Comparison of ENCODE assay signal across 23 cellular contexts in the genomic region with DNA sequence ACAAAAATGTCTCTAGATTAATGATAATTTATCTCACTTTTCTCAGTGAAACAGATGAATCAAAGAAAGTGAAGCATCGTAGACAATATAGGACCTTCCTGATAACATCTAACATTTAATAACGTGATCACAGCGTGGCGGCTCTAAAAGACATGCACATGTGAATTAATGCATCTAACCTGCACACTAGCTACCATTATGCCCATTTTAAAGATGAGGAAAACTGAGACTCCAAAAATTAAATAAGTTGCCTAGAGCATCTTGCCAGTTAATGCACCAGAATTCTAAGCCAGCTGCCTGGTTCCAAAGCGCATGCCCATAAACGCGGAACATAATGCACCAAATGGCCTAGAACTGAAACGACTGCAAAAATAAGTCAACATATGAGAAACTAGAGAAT. TPM values are rescaled to one million over a fixed set of nuclear protein-coding genes. Genes with fewer than 3 reads are reported as not detected.
"Had no signal": no experiment of that assay in that cellular context is flagged by ENCODE, and none has a peak within 500 bp of the region (broad histone marks: within the 10 kb centered on the region; RNA-seq: fewer than 3 reads in every experiment).

No MANE protein-coding gene starts in this region.

- H3K4me3 ChIP-seq: esophagus squamous epithelium, hepatocyte, left lung, skin epidermis, testis had no signal

- H3K36me3 ChIP-seq: brain microvascular endothelial cell, esophagus squamous epithelium, left lung had no signal

- H3K9me3 ChIP-seq: esophagus squamous epithelium, left lung, testis had no signal

- H3K27me3 ChIP-seq: brain microvascular endothelial cell, esophagus squamous epithelium, hepatocyte, testis had no signal

- H3K4me1 ChIP-seq: testis had no signal

- DNase-seq: activated CD4-positive, alpha-beta T cell treated with anti-CD3 and anti-CD28 coated beads for 1 hour; activated T-cell treated with anti-CD3 and anti-CD28 coated beads, Interleukin-2, amount 50 U/mL, for 1 hour; aorta; brain microvascular endothelial cell; central memory CD4-positive, alpha-beta T cell; effector memory CD4-positive, alpha-beta T cell; esophagus squamous epithelium; kidney glomerular epithelial cell; left lung; mammary epithelial cell; natural killer cell; retina; stimulated activated CD4-positive, alpha-beta T cell treated with anti-CD3 and anti-CD28 coated beads, Interleukin-1b, Interleukin-23, amount 100 ng/mL, for 48 hours; stimulated activated naive CD8-positive, alpha-beta T cell treated with anti-CD3 and anti-CD28 coated beads, Interleukin-15, amount 100 ng/mL, for 72 hours; T-cell; testis; trophoblast cell had no signal

- H3K27ac ChIP-seq: brain microvascular endothelial cell, hepatocyte, testis had no signal

- ATAC-seq: activated naive CD4-positive, alpha-beta T cell treated with anti-CD3 and anti-CD28 coated beads, Interleukin-2, amount 50 U/mL, for 72 hours; activated T-helper 17 cell treated with anti-CD3 and anti-CD28 coated beads, Interleukin-2, amount 50 U/mL, for 72 hours; left lung; natural killer cell; stimulated activated effector memory CD8-positive, alpha-beta T cell treated with anti-CD3 and anti-CD28 coated beads, Interleukin-12 subunit alpha, Interleukin-12 subunit beta, amount 100 ng/mL, for 72 hours; stimulated activated naive CD8-positive, alpha-beta T cell treated with anti-CD3 and anti-CD28 coated beads, Interleukin-15, amount 100 ng/mL, for 72 hours; T-cell had no signal

RNA-seq across cellular contexts. Expression of a gene that starts 23.5 kb away (rescaled TPM):
- total RNA-seq: activated naive CD4-positive, alpha-beta T cell treated with anti-CD3 and anti-CD28 coated beads, Interleukin-2, amount 50 U/mL, for 72 hours; activated T-helper 17 cell treated with anti-CD3 and anti-CD28 coated beads, Interleukin-2, amount 50 U/mL, for 72 hours; progenitor cell of endocrine pancreas had no signal
